Comparison of ENCODE assay signal across 8 cellular contexts in the genomic region with DNA sequence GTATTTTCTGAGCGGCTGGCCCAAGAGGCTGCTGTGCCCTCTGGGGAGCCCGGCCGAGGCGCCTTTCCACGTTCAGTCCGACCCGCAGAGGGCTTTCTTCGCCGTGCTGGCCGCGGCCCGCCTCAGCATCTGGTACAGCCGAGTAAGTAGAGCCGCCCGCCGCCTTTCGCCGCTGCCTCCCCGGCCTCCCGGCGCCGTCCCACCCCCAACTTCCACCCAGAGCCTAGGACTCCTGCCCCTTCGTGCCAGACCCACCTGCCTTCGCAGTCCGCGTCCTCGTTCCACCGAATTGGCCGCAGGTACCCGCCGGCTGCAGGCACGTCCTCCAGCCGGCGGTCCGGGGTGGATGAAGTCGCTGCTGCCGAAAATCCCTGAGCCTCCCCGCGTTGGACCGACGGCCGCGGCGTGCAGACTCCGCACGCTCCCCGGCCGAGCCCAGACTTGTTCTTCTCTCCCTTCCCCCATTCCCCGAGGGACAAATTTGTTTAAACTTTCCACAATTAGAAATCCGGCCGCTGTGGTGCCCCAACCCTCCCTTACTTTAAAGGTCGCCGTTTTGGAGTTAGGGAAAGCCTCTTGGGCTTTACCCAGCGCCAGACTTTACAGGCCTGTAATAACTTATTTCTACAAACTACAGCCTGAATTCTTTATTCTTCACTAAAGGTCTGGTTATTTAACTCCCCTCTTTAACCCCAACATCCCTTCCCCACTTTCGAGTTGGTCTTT. TPM values are rescaled to one million over a fixed set of nuclear protein-coding genes. Genes with fewer than 3 reads are reported as not detected.
DNase-seq lines count a peak whose midpoint lies in the region; ATAC-seq and TF ChIP-seq lines count a peak whose summit lies in the region.

No MANE protein-coding gene starts in this region.

- H3K4me3 ChIP-seq in heart left ventricle = peak overlapping the region; percentile 66 to 98 (median 94)

- TF ChIP-seq CTCF in RWPE1 (conservative IDR thresholded peaks at IDR 0.05; ENCODE audit: low read depth) (no peak), heart left ventricle (IDR thresholded peaks at IDR 0.05) (no peak)

- peak overlapping the region; percentile 92 for H3K27ac Mint-ChIP-seq in activated naive CD8-positive, alpha-beta T cell treated with anti-CD3 and anti-CD28 coated beads, Interleukin-2, amount 50 U/mL, for 24 hours

- CTCF ChIA-PET in RWPE1 (lab: Yijun Ruan, JAX) = no interaction called here

- in situ Hi-C loops in ACHN (cut with HindIII; ENCODE audit: low pct_ligation_motif_present, low pct_unique_long_range_greater_than_20kb, low sequenced_read_pairs) = no loop called here

- H3K36me3 Mint-ChIP-seq in activated naive CD8-positive, alpha-beta T cell treated with anti-CD3 and anti-CD28 coated beads, Interleukin-2, amount 50 U/mL, for 24 hours (ENCODE audit: low read depth) = peaks cover 2% of the 10 kb centered on the region

- H3K4me1 ChIP-seq in heart left ventricle = peaks cover 0 to 73% (median 33%) of the 10 kb centered on the region in 12 donors

- peaks cover 71% of the 10 kb centered on the region for H3K4me1 Mint-ChIP-seq in activated naive CD8-positive, alpha-beta T cell treated with anti-CD3 and anti-CD28 coated beads, Interleukin-2, amount 50 U/mL, for 24 hours

- ATAC-seq in GM18861 (IDR thresholded peaks at IDR 0.05; ENCODE audit: unreplicated experiment) = peak; percentile 0
- peak; percentile 9 for ATAC-seq in HG03135 (IDR thresholded peaks at IDR 0.05; ENCODE audit: unreplicated experiment)
- ATAC-seq in activated naive CD8-positive, alpha-beta T cell treated with anti-CD3 and anti-CD28 coated beads, Interleukin-2, amount 50 U/mL, for 24 hours = peak; percentile 6
- peak in 3 of 4 donors; percentile 7 to 33 (median 33) for ATAC-seq in heart left ventricle

- no peak for TF ChIP-seq POLR2A in heart left ventricle (IDR thresholded peaks at IDR 0.05)

- H3K27me3 Mint-ChIP-seq in activated naive CD8-positive, alpha-beta T cell treated with anti-CD3 and anti-CD28 coated beads, Interleukin-2, amount 50 U/mL, for 24 hours = no peaks in the 10 kb centered on the region

- no peaks in the 10 kb centered on the region for H3K9me3 Mint-ChIP-seq in activated naive CD8-positive, alpha-beta T cell treated with anti-CD3 and anti-CD28 coated beads, Interleukin-2, amount 50 U/mL, for 24 hours

- WGBS in heart left ventricle, 4 donors = 0 to 1% (median 0%) methylated on average over 46 to 55 of the region's 55 CpGs

- H3K4me3 Mint-ChIP-seq in activated naive CD8-positive, alpha-beta T cell treated with anti-CD3 and anti-CD28 coated beads, Interleukin-2, amount 50 U/mL, for 24 hours = peak overlapping the region; percentile 96

- DNase-seq in ACHN (peak; percentile 23), RWPE1 (ENCODE audit: low spot score) (peak; percentile 18), heart left ventricle (peak; percentile 61 to 85 (median 65)), posterior cingulate gyrus (peak; percentile 29 to 92 (median 48)), SKM-1 treated with dmso at 0.1 percent for 144 hours (lab: John Stamatoyannopoulos, UW; ENCODE audit: unreplicated experiment) (no peak)
- peak; percentile 48 for DNase-seq in activated naive CD8-positive, alpha-beta T cell treated with anti-CD3 and anti-CD28 coated beads, Interleukin-2, amount 50 U/mL, for 24 hours

- H3K36me3 ChIP-seq in heart left ventricle = no peaks in the 10 kb centered on the region

- H3K27ac ChIP-seq in RWPE1 (peak overlapping the region; percentile 96), heart left ventricle (peak overlapping the region; percentile 87 to 99 (median 96))

- H3K9me3 ChIP-seq in heart left ventricle = peaks cover 0 to 1% (median 0%) of the 10 kb centered on the region in 12 donors

- intact Hi-C loops in heart left ventricle (cut with DNase I) (loop anchor here in 6 of 10 donors (2.0 to 10.0 kb wide), 5 partner anchors 115 to 1053 kb away; partner anchors contain the start of genes ERMP1 (in 2 of the 6) and RANBP6 (in 1 of the 6)), posterior cingulate gyrus (cut with DNase I) (loop anchor here (2.0 to 10.0 kb wide), 2 partner anchors 645 to 955 kb away; partner anchors contain the start of genes CDC37L1 and JAK2)

- no peaks in the 10 kb centered on the region for H3K27me3 ChIP-seq in heart left ventricle

- POLR2A ChIA-PET in RWPE1 (lab: Yijun Ruan, JAX; ENCODE audit: low non-redundant PET) = interaction anchor here (0.5 kb wide), 1 partner anchor 167 kb away, joined by 4 read pairs; no protein-coding TSS in a partner anchor

RNA-seq across cellular contexts. Expression of gene RIC1, which starts 0.6 kb away (rescaled TPM):
- 10 to 100 TPM in 4 of 9 donors, 1 to 10 TPM in 5; 7.0 to 14.4 (median 9.7) TPM for total RNA-seq in heart left ventricle
- 1 to 10 TPM; 2.4 to 7.8 TPM for polyA plus RNA-seq in heart left ventricle
